21 cellular contexts compared by ENCODE assay signal in the genomic region with DNA sequence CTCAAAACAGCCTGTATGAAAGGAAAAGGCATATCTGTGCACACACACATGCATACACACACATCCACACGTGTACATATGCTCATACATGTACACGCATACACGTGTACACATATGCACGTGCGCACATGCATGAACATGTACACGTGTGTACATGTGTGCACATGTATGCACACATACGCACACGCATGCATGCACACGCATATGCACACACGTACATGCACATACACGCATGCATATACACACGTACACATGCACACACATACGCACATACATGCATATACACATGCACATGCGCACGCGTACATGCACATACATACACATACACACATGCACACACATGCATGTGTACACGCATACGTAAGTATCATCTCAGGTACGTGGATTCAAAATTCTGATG. TPM values are rescaled to one million over a fixed set of nuclear protein-coding genes. Genes with fewer than 3 reads are reported as not detected.
DNase-seq lines count a peak whose midpoint lies in the region; ATAC-seq, FAIRE-seq and TF ChIP-seq lines count a peak whose summit lies in the region.
"Had no signal": no experiment of that assay in that cellular context is flagged by ENCODE, and none has a peak within 500 bp of the region (broad histone marks: within the 10 kb centered on the region; RNA-seq: fewer than 3 reads in every experiment).

No MANE protein-coding gene starts in this region.

- no peak overlapping the region for H3K18ac ChIP-seq in H1 (ENCODE audit: extremely low read depth, low read length)

- H3K9me3 Mint-ChIP-seq in osteocyte (ENCODE audit: unreplicated experiment): no peaks in the 10 kb centered on the region

- peaks cover 8% of the 10 kb centered on the region for H3K4me1 Mint-ChIP-seq in osteocyte (ENCODE audit: unreplicated experiment)
- H3K4me1 Mint-ChIP-seq: CD14-positive monocyte had no signal

- TF ChIP-seq EP300 in HepG2 (IDR thresholded peaks at IDR 0.05; ENCODE audit: low read depth in 2 of 2, low read length in 2 of 2): no peak
- no peak for TF ChIP-seq EP300 in HepG2 (CRISPR knock-in tag; IDR thresholded peaks at IDR 0.05; ENCODE audit: borderline replicate concordance)
- no peak for TF ChIP-seq EP300 in H1 (IDR thresholded peaks at IDR 0.05; ENCODE audit: borderline replicate concordance in 1 of 2, low read depth in 2 of 2, low read length in 2 of 2)

- POLR2A ChIA-PET in HepG2 (lab: Yijun Ruan, JAX): interaction anchor here (0.6 kb wide), 1 partner anchor 231 kb away, joined by 3 read pairs; no protein-coding TSS in a partner anchor
- POLR2A ChIA-PET in H1 (lab: Charles Lee; ENCODE audit: partially characterized antibody): no interaction called here

- H3K27me3 ChIP-seq in HepG2 (ENCODE audit: control insufficient read depth in 1 of 2, insufficient read depth in 2 of 2, low read length in 2 of 2): no peaks in the 10 kb centered on the region
- H3K27me3 ChIP-seq in right lobe of liver: no peaks in the 10 kb centered on the region
- no peaks in the 10 kb centered on the region for H3K27me3 ChIP-seq in H1 (replicated peaks in 1 of 4; ENCODE audit: control insufficient read depth in 3 of 4, extremely low read depth in 1 of 4, insufficient read depth in 3 of 4, low read length in 3 of 4)
- H3K27me3 ChIP-seq in lower lobe of right lung (ENCODE audit: low read depth): no peaks in the 10 kb centered on the region
- no peaks in the 10 kb centered on the region for H3K27me3 ChIP-seq in WERI-Rb-1 (ENCODE audit: insufficient read depth, low read depth, severe bottlenecking)

- H3K27ac Mint-ChIP-seq in osteocyte (ENCODE audit: unreplicated experiment): no peak overlapping the region
- H3K27ac Mint-ChIP-seq: CD14-positive monocyte had no signal

- H4K91ac ChIP-seq in H1 (replicated peaks; ENCODE audit: insufficient read length, low read length): peak overlapping the region; percentile 50

- H4K5ac ChIP-seq in H1 (ENCODE audit: insufficient read length, low read depth, low read length): no peak overlapping the region

- peaks cover 4% of the 10 kb centered on the region for H4K20me1 ChIP-seq in HepG2 (ENCODE audit: insufficient read depth, low read length)
- peaks cover 5 to 21% of the 10 kb centered on the region in 2 experiments for H4K20me1 ChIP-seq in H1 (replicated peaks in 1 of 2; ENCODE audit: control insufficient read depth in 1 of 2, insufficient read depth in 2 of 2, low read length in 2 of 2)

- H3K79me1 ChIP-seq in H1 (ENCODE audit: low read depth, low read length): peaks cover 22% of the 10 kb centered on the region

- no peaks in the 10 kb centered on the region for H3K36me3 ChIP-seq in HepG2 (replicated peaks in 1 of 2; ENCODE audit: control insufficient read depth in 1 of 2, insufficient read depth in 2 of 2, low read length in 2 of 2)
- H3K36me3 ChIP-seq in right lobe of liver: no peaks in the 10 kb centered on the region
- H3K36me3 ChIP-seq in H1 (ENCODE audit: control insufficient read depth in 2 of 4, insufficient read depth in 4 of 4, low read length in 3 of 4): no peaks in the 10 kb centered on the region; a peak in 1 of 8 replicates
- no peaks in the 10 kb centered on the region for H3K36me3 ChIP-seq in lower lobe of right lung
- no peaks in the 10 kb centered on the region for H3K36me3 ChIP-seq in WERI-Rb-1

- H2BK20ac ChIP-seq in H1 (ENCODE audit: low read length): no peak overlapping the region

- no peak overlapping the region for H3K4ac ChIP-seq in H1 (replicated peaks; ENCODE audit: insufficient read length, low read depth, low read length)

- H3K56ac ChIP-seq in H1 (replicated peaks; ENCODE audit: insufficient read length, low read depth, low read length): no peak overlapping the region

- no peak overlapping the region for H2BK12ac ChIP-seq in H1 (ENCODE audit: low read depth, low read length)

- H3K9me3 ChIP-seq in HepG2 (ENCODE audit: low read length): no peaks in the 10 kb centered on the region
- no peaks in the 10 kb centered on the region for H3K9me3 ChIP-seq in right lobe of liver
- H3K9me3 ChIP-seq in H1 (ENCODE audit: insufficient read depth in 2 of 2, low read depth in 1 of 2, low read length in 1 of 2): peaks cover 0 to 4% of the 10 kb centered on the region in 2 experiments; a peak in 3 of 4 replicates
- H3K9me3 ChIP-seq in lower lobe of right lung: no peaks in the 10 kb centered on the region
- H3K9me3 ChIP-seq in WERI-Rb-1 (ENCODE audit: severe bottlenecking): no peaks in the 10 kb centered on the region

- H2BK120ac ChIP-seq in H1 (replicated peaks; ENCODE audit: low read depth, low read length): no peak overlapping the region

- H3K79me2 ChIP-seq in HepG2 (ENCODE audit: insufficient read depth, low read length): peaks cover 11% of the 10 kb centered on the region
- peaks cover 15 to 44% of the 10 kb centered on the region in 2 experiments for H3K79me2 ChIP-seq in H1 (ENCODE audit: control insufficient read depth in 1 of 2, insufficient read depth in 2 of 2, low read length in 2 of 2)

- H3K27ac ChIP-seq in HepG2 (ENCODE audit: extremely low read length, insufficient read depth, low read length) (no peak overlapping the region), right lobe of liver (no peak overlapping the region), H1 (ENCODE audit: low read depth, low read length) (no peak overlapping the region), lower lobe of right lung (no peak overlapping the region), WERI-Rb-1 (no peak overlapping the region)
- H3K27ac ChIP-seq: 22Rv1 had no signal

- intact Hi-C loops in HepG2 (cut with micrococcal nuclease; ENCODE audit: unreplicated experiment): no loop called here
- intact Hi-C loops in right lobe of liver (cut with DNase I): no loop called here
- intact Hi-C loops in lower lobe of right lung (cut with DNase I): no loop called here

- CTCF ChIA-PET in HepG2 (lab: Yijun Ruan, JAX; ENCODE audit: low intra/inter-chr PET ratio, low total read pairs): no interaction called here
- CTCF ChIA-PET in H1 (lab: Charles Lee; ENCODE audit: partially characterized antibody): interaction anchor here (0.6 to 0.9 kb wide), 3 partner anchors 10 to 271 kb away, joined by 3 read pairs; no protein-coding TSS in a partner anchor

- H3K36me3 Mint-ChIP-seq in osteocyte (ENCODE audit: unreplicated experiment): no peaks in the 10 kb centered on the region
- H3K36me3 Mint-ChIP-seq: CD14-positive monocyte had no signal

- H3K9ac ChIP-seq in HepG2 (ENCODE audit: insufficient read depth, low read depth, low read length) (no peak overlapping the region), H1 (replicated peaks in 1 of 4; ENCODE audit: extremely low read depth in 1 of 4, low read depth in 3 of 4, low read length in 3 of 4) (peak overlapping the region in 1 of 4 experiments; percentile 39; a peak in 1 of 7 replicates)

- H2AK5ac ChIP-seq in H1 (ENCODE audit: low read depth, low read length): no peak overlapping the region

- H3K4me2 ChIP-seq in HepG2 (ENCODE audit: low read depth, low read length): no peak overlapping the region
- H3K4me2 ChIP-seq in H1 (ENCODE audit: insufficient read depth in 1 of 2, low read depth in 2 of 2, low read length in 2 of 2): no peak overlapping the region

- in situ Hi-C loops in HepG2 (cut with HindIII; ENCODE audit: extremely low pct_ligation_motif_present, low pct_unique_long_range_greater_than_20kb): no loop called here

- H3K4me1 ChIP-seq in HepG2 (ENCODE audit: insufficient read depth, low read length): no peaks in the 10 kb centered on the region
- H3K4me1 ChIP-seq in right lobe of liver: no peaks in the 10 kb centered on the region
- no peaks in the 10 kb centered on the region; a peak in 1 of 7 replicates for H3K4me1 ChIP-seq in H1 (replicated peaks in 1 of 4; ENCODE audit: control insufficient read depth in 3 of 4, insufficient read depth in 4 of 4, low read length in 3 of 4)
- no peaks in the 10 kb centered on the region for H3K4me1 ChIP-seq in lower lobe of right lung

- BruUV-seq in HepG2 (replicated peaks; lab: Mats Ljungman, UMichigan): no TSS peak

- H3K23me2 ChIP-seq in H1 (ENCODE audit: low read depth, low read length): peaks cover 11% of the 10 kb centered on the region

- H3K4me3 Mint-ChIP-seq in osteocyte (ENCODE audit: unreplicated experiment): no peak overlapping the region
- H3K4me3 Mint-ChIP-seq: CD14-positive monocyte had no signal

- H3K4me3 ChIP-seq in HepG2 (replicated peaks in 1 of 3; ENCODE audit: insufficient read depth in 1 of 3, low read depth in 2 of 3, low read length in 3 of 3) (no peak overlapping the region), right lobe of liver (no peak overlapping the region), H1 (ENCODE audit: extremely low read depth in 1 of 4, insufficient read depth in 2 of 4, low read depth in 3 of 4, low read length in 4 of 4) (no peak overlapping the region), lower lobe of right lung (no peak overlapping the region), WERI-Rb-1 (ENCODE audit: low read depth, low read length) (no peak overlapping the region)

- TF ChIP-seq POLR2A in HepG2 (IDR thresholded peaks at IDR 0.05; ENCODE audit: insufficient read depth in 1 of 2, low read depth in 2 of 2, low read length in 2 of 2) (no peak), right lobe of liver (IDR thresholded peaks at IDR 0.05) (no peak), H1 (IDR thresholded peaks at IDR 0.05; ENCODE audit: control extremely low read depth in 1 of 2, low read depth in 2 of 2, low read length in 2 of 2) (no peak)

- FAIRE-seq in HepG2 (lab: Jason Lieb, UNC): no peak
- no peak for FAIRE-seq in H1 (lab: Jason Lieb, UNC)

- no peak for TF ChIP-seq RAD21 in HepG2 (CRISPR knock-in tag; IDR thresholded peaks at IDR 0.05)
- TF ChIP-seq RAD21 in H1 (IDR thresholded peaks at IDR 0.05 in 1 of 2, conservative IDR thresholded peaks at IDR 0.05 in 1 of 2; ENCODE audit: low read depth in 2 of 2, low read length in 2 of 2): no peak

- H2AFZ ChIP-seq in HepG2 (ENCODE audit: low read length) (no peak overlapping the region), H1 (ENCODE audit: low read length) (no peak overlapping the region)

- H3K14ac ChIP-seq in H1 (ENCODE audit: insufficient read length): peak overlapping the region; percentile 54

- no peak for DNase-seq in HepG2 (ENCODE audit: low spot score)
- DNase-seq in right lobe of liver: no peak
- peak in 1 of 2 experiments; percentile 35 for DNase-seq in H1 (ENCODE audit: low read depth in 1 of 2, low spot score in 2 of 2)
- DNase-seq in osteocyte (ENCODE audit: extremely low spot score, unreplicated experiment): peak; percentile 38
- DNase-seq in lower lobe of right lung: no peak
- DNase-seq in NCI-H446 (lab: John Stamatoyannopoulos, UW): no peak
- no peak for DNase-seq in NCI-H2081 treated with DMSO at 0.1 percent for 48 hours (lab: John Stamatoyannopoulos, UW)
- DNase-seq in WERI-Rb-1: no peak
- DNase-seq: DMS79 treated with DMSO at 0.1 percent for 48 hours, H7, KG1, MV-4-11, NCI-H187, NCI-H2227 treated with DMSO at 0.1 percent for 48 hours, NCI-H524, NCI-H82, PC-3, RPMI8226, SHP77 treated with DMSO at 0.1 percent for 48 hours had no signal

- no peak overlapping the region for H3K23ac ChIP-seq in H1 (ENCODE audit: insufficient read length)

- H2BK5ac ChIP-seq in H1 (ENCODE audit: low read depth, low read length): no peak overlapping the region

- TF ChIP-seq CTCF in HepG2 (CRISPR knock-in tag; IDR thresholded peaks at IDR 0.05) (no peak), right lobe of liver (IDR thresholded peaks at IDR 0.05) (no peak), H1 (IDR thresholded peaks at IDR 0.05; ENCODE audit: control extremely low read depth in 1 of 3, insufficient read depth in 1 of 3, low read depth in 1 of 3, low read length in 3 of 3) (no peak), osteocyte (IDR thresholded peaks at IDR 0.05) (no peak), lower lobe of right lung (IDR thresholded peaks at IDR 0.05) (no peak), WERI-Rb-1 (IDR thresholded peaks at IDR 0.05; ENCODE audit: low read depth, low read length) (no peak)

- ATAC-seq in HepG2 (no peak), right lobe of liver (no peak), lower lobe of right lung (no peak)
- ATAC-seq: PC-3 had no signal

- no peaks in the 10 kb centered on the region for H3K27me3 Mint-ChIP-seq in osteocyte (ENCODE audit: unreplicated experiment)

- no peak overlapping the region for H2BK15ac ChIP-seq in H1 (ENCODE audit: low read length)

- no peak overlapping the region for H4K8ac ChIP-seq in H1 (ENCODE audit: extremely low read depth, insufficient read depth, low read length)

- WGBS in HepG2 (ENCODE audit: low lambda C conversion rate): 86% methylated on average over 19 of the region's 19 CpGs
- WGBS in right lobe of liver (ENCODE audit: insufficient coverage, low coverage, low lambda C conversion rate, missing lambda C conversion rate): 82% methylated on average over 18 of the region's 19 CpGs
- WGBS in H1 (ENCODE audit: extremely low coverage in 1 of 2, insufficient coverage in 1 of 2, insufficient read length in 1 of 2, insufficient replicate concordance in 2 of 2, low coverage in 1 of 2, low lambda C conversion rate in 2 of 2, missing lambda C conversion rate in 1 of 2), 2 experiments: 80% methylated on average over 19 of the region's 19 CpGs; no CpG with 5 or more reads in 1 of the 2 experiments

RNA-seq across cellular contexts. Expression of gene DIP2C, which starts 19.4 kb away (rescaled TPM):
- 2.2 and 2.7 TPM in 2 replicates for total RNA-seq in HepG2 (2016; rRNA removed; fragmentation: Illumina TruSeq; extraction: Trizol)
- total RNA-seq in HepG2 (2016; cell fraction: cytosol; rRNA removed; fragmentation: Illumina TruSeq; extraction: Trizol; ENCODE audit: low read depth): 4.0 and 4.2 TPM in 2 replicates
- 2.2 and 2.3 TPM in 2 replicates for total RNA-seq in HepG2 (2016; cell fraction: insoluble cytoplasmic fraction; rRNA removed; fragmentation: Illumina TruSeq; extraction: Trizol)
- 2.5 and 3.0 TPM in 2 replicates for total RNA-seq in HepG2 (2016; cell fraction: membrane; rRNA removed; fragmentation: Illumina TruSeq; extraction: Trizol)
- total RNA-seq in HepG2 (2016; cell fraction: nucleus; rRNA removed; fragmentation: Illumina TruSeq; extraction: Trizol): 2.7 and 3.4 TPM in 2 replicates
- polyA plus RNA-seq in HepG2 (2011; rRNA removed): 2.7 and 3.0 TPM in 2 replicates
- 2.9 and 3.2 TPM in 2 replicates for polyA plus RNA-seq in HepG2 (2011; cell fraction: cytosol; rRNA removed)
- polyA plus RNA-seq in HepG2 (2011; cell fraction: nucleus; rRNA removed): 8.3 and 9.5 TPM in 2 replicates
- 3.6 and 4.9 TPM in 2 replicates for polyA plus RNA-seq in HepG2 (2012)
- polyA plus RNA-seq in HepG2 (2016; cell fraction: cytosol; fragmentation: Illumina TruSeq; extraction: Trizol; ENCODE audit: low read depth): 0.23 TPM in 2 replicates
- polyA plus RNA-seq in HepG2 (2016; cell fraction: insoluble cytoplasmic fraction; fragmentation: Illumina TruSeq; extraction: Trizol; ENCODE audit: low read depth): 2.0 and 2.4 TPM in 2 replicates
- polyA plus RNA-seq in HepG2 (2016; cell fraction: membrane; fragmentation: Illumina TruSeq; extraction: Trizol; ENCODE audit: low read depth): 0.55 and 0.69 TPM in 2 replicates
- polyA plus RNA-seq in HepG2 (2016; cell fraction: nucleus; fragmentation: Illumina TruSeq; extraction: Trizol; ENCODE audit: insufficient read depth, low read depth): 4.2 and 4.7 TPM in 2 replicates
- polyA minus RNA-seq in HepG2 (2011; rRNA and poly(A)+ RNA removed; ENCODE audit: low replicate concordance): 0.70 and 7.2 TPM in 2 replicates
- polyA minus RNA-seq in HepG2 (2011; cell fraction: cytosol; rRNA and poly(A)+ RNA removed): 3.9 and 4.3 TPM in 2 replicates
- polyA minus RNA-seq in HepG2 (2011; cell fraction: nucleus; rRNA and poly(A)+ RNA removed): 7.5 and 9.1 TPM in 2 replicates
- total RNA-seq in right lobe of liver: 10 to 100 TPM in 5 of 6 experiments, 1 to 10 TPM in 1; 8.0 to 13.5 (median 11.7) TPM
- total RNA-seq in H1 (2021; fragmentation: NEBNext Ultra II Directional; extraction: Animal tissue kit (Norgen Biotek cat#: 25700)): 8.8 and 9.3 TPM in 2 replicates
- polyA plus RNA-seq in H1 (2011; rRNA removed): 3.8 and 6.1 TPM in 2 replicates
- polyA plus RNA-seq in H1 (2011; cell fraction: cytosol; rRNA removed): 3.8 TPM
- 13.3 TPM for polyA plus RNA-seq in H1 (2011; cell fraction: nucleus; rRNA removed)
- polyA plus RNA-seq in H1 (2012, experiment 1 of 2): 5.4 to 6.5 TPM (median 6.2 TPM) in 4 replicates
- 1.4 TPM for polyA plus RNA-seq in H1 (2012, experiment 2 of 2)
- 3.3 TPM for polyA plus RNA-seq in H1 (2013, experiment 1 of 2)
- 3.0 TPM for polyA plus RNA-seq in H1 (2013, experiment 2 of 2)
- polyA minus RNA-seq in H1 (2011; rRNA and poly(A)+ RNA removed): 8.7 and 9.7 TPM in 2 replicates
- polyA minus RNA-seq in H1 (2011; cell fraction: cytosol; rRNA and poly(A)+ RNA removed): 6.4 TPM
- 11.3 TPM for polyA minus RNA-seq in H1 (2011; cell fraction: nucleus; rRNA and poly(A)+ RNA removed)
- 36.8 and 36.9 TPM in 2 replicates for total RNA-seq in osteocyte
- total RNA-seq in lower lobe of right lung: 15.1 TPM
- polyA plus RNA-seq: CD14-positive monocyte had no signal
